In the genomic region with DNA sequence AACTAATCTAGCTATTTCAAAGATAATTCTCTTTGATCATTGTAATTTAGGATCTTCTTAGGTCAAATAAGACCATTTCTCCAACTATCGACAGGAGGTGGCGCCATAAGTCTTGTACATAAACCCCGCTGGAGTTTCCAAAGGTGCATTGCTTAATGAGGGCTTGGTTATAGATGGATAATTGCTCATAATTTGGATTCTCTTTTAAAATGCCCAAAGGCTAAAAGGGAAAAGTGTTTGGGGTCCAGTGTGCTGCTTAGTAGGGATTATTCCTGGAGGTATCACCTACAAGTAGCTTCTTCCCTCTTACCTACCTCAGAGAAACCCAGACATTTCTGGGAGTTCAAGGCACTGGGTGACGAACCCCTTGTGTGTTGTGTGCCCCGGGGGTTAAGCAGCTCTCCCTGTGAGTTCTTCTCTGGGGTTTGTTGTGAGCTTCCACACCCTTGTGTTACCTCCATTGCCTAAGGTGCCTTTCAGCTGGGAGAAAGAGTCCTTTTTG, we compare ENCODE assay signal across 8 cellular contexts.
DNase-seq lines count a peak whose midpoint lies in the region; ATAC-seq and TF ChIP-seq lines count a peak whose summit lies in the region.

No MANE protein-coding gene starts in this region.

- no peaks in the 10 kb centered on the region for H3K9me3 ChIP-seq in left lung

- H3K27ac ChIP-seq in left lung: peak overlapping the region; percentile 85 to 91

- H3K27me3 ChIP-seq in left lung: no peaks in the 10 kb centered on the region

- H3K36me3 ChIP-seq in left lung: no peaks in the 10 kb centered on the region

- DNase-seq in AG09309 (ENCODE audit: low read depth) (peak; percentile 79), NCI-H446 treated with DMSO at 0.1 percent for 48 hours (lab: John Stamatoyannopoulos, UW) (peak; percentile 34), choroid plexus epithelial cell (ENCODE audit: low read depth) (peak; percentile 97), left lung (peak in 1 of 2 donors; percentile 69)
- DNase-seq in activated CD4-positive, alpha-beta T cell treated with anti-CD3 and anti-CD28 coated beads for 24 hours (ENCODE audit: low read depth in 2 of 2): peak; percentile 59 to 68
- peak; percentile 85 for DNase-seq in stimulated activated CD4-positive, alpha-beta T cell treated with anti-CD3 and anti-CD28 coated beads, Interleukin-4, amount 100 ng/mL, for 24 hours

- peaks cover 4 to 8% of the 10 kb centered on the region in 2 donors for H3K4me1 ChIP-seq in left lung

- ATAC-seq in GM18873 (IDR thresholded peaks at IDR 0.05; ENCODE audit: low FRiP score, unreplicated experiment): peak; percentile 49
- ATAC-seq in HG03342 (IDR thresholded peaks at IDR 0.05; ENCODE audit: unreplicated experiment): peak; percentile 54
- ATAC-seq in left lung: peak; percentile 91

- intact Hi-C loops in left lung (cut with DNase I): loop anchor here in 1 of 2 donors (10.0 kb wide), 1 partner anchor 77 kb away; a partner anchor contains a TSS

- peak; percentile 62 for TF ChIP-seq CTCF in AG09309 (IDR thresholded peaks at IDR 0.05; ENCODE audit: control insufficient read depth, insufficient read depth, low read depth, low read length, missing control alignments)
- TF ChIP-seq CTCF in choroid plexus epithelial cell (conservative IDR thresholded peaks at IDR 0.05; ENCODE audit: low read depth, low read length): peak; percentile 75
- peak; percentile 55 to 62 for TF ChIP-seq CTCF in left lung (IDR thresholded peaks at IDR 0.05)

- H3K4me3 ChIP-seq in AG09309 (ENCODE audit: control insufficient read depth, low read depth, low read length) (peak overlapping the region; percentile 53), choroid plexus epithelial cell (ENCODE audit: low read depth, low read length) (peak overlapping the region; percentile 63), left lung (peak overlapping the region; percentile 61 to 64)
